In the genomic region with DNA sequence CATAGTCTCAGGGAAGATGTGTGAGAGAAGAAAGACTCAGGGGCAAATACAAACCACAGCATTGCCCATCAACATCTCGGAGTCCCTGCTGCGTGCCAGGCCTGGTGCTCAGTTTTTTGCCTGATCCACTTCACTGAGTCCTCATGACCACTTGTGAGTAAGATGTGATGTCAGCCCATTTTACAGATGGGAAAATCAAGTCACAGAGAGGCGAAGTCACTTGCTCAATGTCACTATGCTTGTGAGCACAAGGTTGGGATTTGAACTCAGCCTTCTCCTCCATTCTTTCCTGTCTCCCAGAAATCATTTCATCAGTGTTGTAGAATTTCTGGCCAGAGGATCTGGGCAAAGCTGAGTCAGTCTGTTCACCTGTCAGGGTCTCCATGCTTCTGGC, we compare ENCODE assay signal across 19 cellular contexts. TPM values are rescaled to one million over a fixed set of nuclear protein-coding genes. Genes with fewer than 3 reads are reported as not detected.
DNase-seq lines count a peak whose midpoint lies in the region; ATAC-seq, FAIRE-seq and TF ChIP-seq lines count a peak whose summit lies in the region.
"Had no signal": no experiment of that assay in that cellular context is flagged by ENCODE, and none has a peak within 500 bp of the region (broad histone marks: within the 10 kb centered on the region; RNA-seq: fewer than 3 reads in every experiment).

No MANE protein-coding gene starts in this region.

- H3K9ac ChIP-seq in BLaER1, result no peak overlapping the region

- peaks cover 18% of the 10 kb centered on the region for H4K20me1 ChIP-seq in BLaER1
- peaks cover 2% of the 10 kb centered on the region for H4K20me1 ChIP-seq in osteoblast (ENCODE audit: insufficient read depth, low read length)

- CTCF ChIA-PET in activated naive CD4-positive, alpha-beta T cell treated with anti-CD3 and anti-CD28 coated beads for 36 hours (lab: Charles Lee), result no interaction called here

- H3K4me3 Mint-ChIP-seq in stimulated activated naive CD8-positive, alpha-beta T cell treated with anti-CD3 and anti-CD28 coated beads, Interleukin-15, amount 100 ng/mL, for 72 hours, result no peak overlapping the region
- no peak overlapping the region for H3K4me3 Mint-ChIP-seq in activated naive CD4-positive, alpha-beta T cell treated with anti-CD3 and anti-CD28 coated beads for 36 hours
- H3K4me3 Mint-ChIP-seq: HFFc6 had no signal

- DNase-seq in RCC 7860 (ENCODE audit: low spot score) (peak; percentile 30), dorsolateral prefrontal cortex (no peak), osteoblast (ENCODE audit: insufficient read length, low spot score, missing footprints) (peak; percentile 57)
- no peak for DNase-seq in stimulated activated naive CD8-positive, alpha-beta T cell treated with anti-CD3 and anti-CD28 coated beads, Interleukin-15, amount 100 ng/mL, for 72 hours
- no peak for DNase-seq in activated naive CD4-positive, alpha-beta T cell treated with anti-CD3 and anti-CD28 coated beads for 36 hours
- DNase-seq in activated CD4-positive, alpha-beta T cell treated with anti-CD3 and anti-CD28 coated beads for 4 hours, result no peak
- DNase-seq: AML-193, GF-D8, KBM-7, NCI-H1092, NCI-H2029 treated with DMSO at 0.1 percent for 48 hours, NCI-H2171, NCI-H526, RPMI8226, SHP77 had no signal

- H2AFZ ChIP-seq in osteoblast (ENCODE audit: low read length), result no peak overlapping the region

- H3K9me3 ChIP-seq in BLaER1 (no peaks in the 10 kb centered on the region), osteoblast (ENCODE audit: low read depth, low read length) (no peaks in the 10 kb centered on the region)

- TF ChIP-seq CTCF in dorsolateral prefrontal cortex (IDR thresholded peaks at IDR 0.05 in 54 of 56, conservative IDR thresholded peaks at IDR 0.05 in 2 of 56; ENCODE audit: low read depth in 1 of 56, partially characterized antibody in 56 of 56) (no peak), osteoblast (IDR thresholded peaks at IDR 0.05; ENCODE audit: extremely low read depth, low read depth, low read length) (no peak)

- ATAC-seq in stimulated activated naive CD8-positive, alpha-beta T cell treated with anti-CD3 and anti-CD28 coated beads, Interleukin-15, amount 100 ng/mL, for 72 hours, result no peak
- ATAC-seq: PC-3 had no signal

- H3K36me3 ChIP-seq in BLaER1 (no peaks in the 10 kb centered on the region), osteoblast (ENCODE audit: insufficient read depth, low read length) (no peaks in the 10 kb centered on the region)

- H3K27me3 ChIP-seq in BLaER1 (peaks cover 35% of the 10 kb centered on the region), dorsolateral prefrontal cortex (no peaks in the 10 kb centered on the region), osteoblast (ENCODE audit: insufficient read depth, low read length) (peaks cover 32% of the 10 kb centered on the region)

- H3K4me2 ChIP-seq in BLaER1 (peak overlapping the region; percentile 63), osteoblast (ENCODE audit: insufficient read depth, low read length) (no peak overlapping the region)

- no peak for FAIRE-seq in RCC 7860 (lab: Jason Lieb, UNC)
- FAIRE-seq: GM19239 had no signal

- H3K4me1 Mint-ChIP-seq in stimulated activated naive CD8-positive, alpha-beta T cell treated with anti-CD3 and anti-CD28 coated beads, Interleukin-15, amount 100 ng/mL, for 72 hours, result peaks cover 50% of the 10 kb centered on the region
- H3K4me1 Mint-ChIP-seq in activated naive CD4-positive, alpha-beta T cell treated with anti-CD3 and anti-CD28 coated beads for 36 hours (ENCODE audit: low read depth), result peaks cover 8% of the 10 kb centered on the region

- H3K4me3 ChIP-seq in BLaER1 (no peak overlapping the region), dorsolateral prefrontal cortex (no peak overlapping the region), osteoblast (ENCODE audit: insufficient read depth, low read length) (no peak overlapping the region)

- no peaks in the 10 kb centered on the region for H3K9me3 Mint-ChIP-seq in stimulated activated naive CD8-positive, alpha-beta T cell treated with anti-CD3 and anti-CD28 coated beads, Interleukin-15, amount 100 ng/mL, for 72 hours
- H3K9me3 Mint-ChIP-seq in activated naive CD4-positive, alpha-beta T cell treated with anti-CD3 and anti-CD28 coated beads for 36 hours, result no peaks in the 10 kb centered on the region
- H3K9me3 Mint-ChIP-seq: HFFc6 had no signal

- peaks cover 85% of the 10 kb centered on the region for H3K27me3 Mint-ChIP-seq in stimulated activated naive CD8-positive, alpha-beta T cell treated with anti-CD3 and anti-CD28 coated beads, Interleukin-15, amount 100 ng/mL, for 72 hours
- peaks cover 48% of the 10 kb centered on the region for H3K27me3 Mint-ChIP-seq in activated naive CD4-positive, alpha-beta T cell treated with anti-CD3 and anti-CD28 coated beads for 36 hours (ENCODE audit: low read depth)

- H3K4me1 ChIP-seq in BLaER1 (peaks cover 95% of the 10 kb centered on the region), osteoblast (ENCODE audit: insufficient read depth, low read length) (peaks cover 12% of the 10 kb centered on the region)

- H3K36me3 Mint-ChIP-seq in activated naive CD4-positive, alpha-beta T cell treated with anti-CD3 and anti-CD28 coated beads for 36 hours (ENCODE audit: low read depth), result no peaks in the 10 kb centered on the region

- intact Hi-C loops in dorsolateral prefrontal cortex (cut with DNase I), result loop anchor here (10.0 kb wide), 2 partner anchors 196 to 336 kb away; a partner anchor contains a TSS
- intact Hi-C loops in activated naive CD4-positive, alpha-beta T cell treated with anti-CD3 and anti-CD28 coated beads for 36 hours (cut with micrococcal nuclease), result no loop called here

- no peak overlapping the region for H3K27ac Mint-ChIP-seq in stimulated activated naive CD8-positive, alpha-beta T cell treated with anti-CD3 and anti-CD28 coated beads, Interleukin-15, amount 100 ng/mL, for 72 hours
- H3K27ac Mint-ChIP-seq in activated naive CD4-positive, alpha-beta T cell treated with anti-CD3 and anti-CD28 coated beads for 36 hours, result no peak overlapping the region
- H3K27ac Mint-ChIP-seq: HFFc6 had no signal

- H3K27ac ChIP-seq in BLaER1, result no peak overlapping the region
- H3K27ac ChIP-seq in dorsolateral prefrontal cortex, result peak overlapping the region in 40 of 59 donors; percentile 12 to 95 (median 76)
- no peak overlapping the region for H3K27ac ChIP-seq in osteoblast (ENCODE audit: low read depth, low read length)

- no peaks in the 10 kb centered on the region for H3K79me2 ChIP-seq in osteoblast (ENCODE audit: insufficient read depth, low read length)

RNA-seq across cellular contexts. Expression of a gene that starts 34.6 kb away (rescaled TPM):
- 100 to 1,000 TPM in 19 of 120 experiments, 10 to 100 TPM in 101; 37.2 to 251 (median 77.9) TPM for total RNA-seq in dorsolateral prefrontal cortex
- 0.29 and 0.36 TPM in 2 replicates for total RNA-seq in osteoblast
- not detected for total RNA-seq in activated naive CD4-positive, alpha-beta T cell treated with anti-CD3 and anti-CD28 coated beads for 36 hours
- total RNA-seq: PC-3 had no signal

Comparison
In these comparisons a context has a peak if more than half of its experiments do, and no peak if none do; other contexts are left out.
1. H3K27ac ChIP-seq: peak in dorsolateral prefrontal cortex (40 of 59); none in BLaER1 (single experiment) and osteoblast (single experiment).
2. DNase-seq: peak in RCC 7860 (single experiment) and osteoblast (single experiment); none in dorsolateral prefrontal cortex (0 of 10), stimulated activated naive CD8-positive, alpha-beta T cell treated with anti-CD3 and anti-CD28 coated beads, Interleukin-15, amount 100 ng/mL, for 72 hours (0 of 2), activated naive CD4-positive, alpha-beta T cell treated with anti-CD3 and anti-CD28 coated beads for 36 hours (single experiment) and activated CD4-positive, alpha-beta T cell treated with anti-CD3 and anti-CD28 coated beads for 4 hours (0 of 2).
3. RNA of a gene that starts 34.6 kb away (total RNA-seq): 37.2 to 251 TPM in dorsolateral prefrontal cortex; 0.29 to 0.36 TPM in osteoblast and not detected in activated naive CD4-positive, alpha-beta T cell treated with anti-CD3 and anti-CD28 coated beads for 36 hours; every median in the first group is over 10 times any median in the second.